18 cellular contexts compared by ENCODE assay signal in genomic region chr4:1961563-1961962, GRCh38. TPM values are rescaled to one million over a fixed set of nuclear protein-coding genes. Genes with fewer than 3 reads are reported as not detected.
DNase-seq lines count a peak whose midpoint lies in the region; ATAC-seq lines count a peak whose summit lies in the region.
"Had no signal": no experiment of that assay in that cellular context is flagged by ENCODE, and none has a peak within 500 bp of the region (broad histone marks: within the 10 kb centered on the region; RNA-seq: fewer than 3 reads in every experiment).

No MANE protein-coding gene starts in this region.

- DNase-seq in activated CD4-positive, alpha-beta T cell treated with anti-CD3 and anti-CD28 coated beads, Interleukin-2, amount 10 ng/mL, durations not matched to agents 24 days and 14 days = no peak
- no peak for DNase-seq in activated CD4-positive, alpha-beta T cell treated with anti-CD3 and anti-CD28 coated beads for 1 hour
- peak; percentile 36 for DNase-seq in NCI-H1092 (lab: John Stamatoyannopoulos, UW)
- peak; percentile 16 for DNase-seq in NCI-H2196 treated with DMSO at 0.1 percent for 48 hours (lab: John Stamatoyannopoulos, UW; ENCODE audit: unreplicated experiment)
- DNase-seq in posterior vena cava (ENCODE audit: low spot score) = peak; percentile 42
- DNase-seq: CD4-positive, CD25-positive, alpha-beta regulatory T cell; COR-L47; GOT3; IMR-90; NCI-H1417 treated with DMSO at 0.1 percent for 48 hours; NCI-H187; NCI-H2171; NCI-H510A; NK-92 treated with Interleukin-12 subunit alpha and Interleukin-12 subunit beta, amount 100 ng/mL, for 24 hours; T-cell had no signal

- ATAC-seq in HG03571 (IDR thresholded peaks at IDR 0.05; ENCODE audit: unreplicated experiment) (no peak), HG03039 (IDR thresholded peaks at IDR 0.05; ENCODE audit: unreplicated experiment) (no peak)
- ATAC-seq: SK-N-SH treated with all-trans-retinoic acid at 6 μM for 48 hours, T-cell had no signal

- intact Hi-C loops in activated CD4-positive, alpha-beta T cell treated with anti-CD3 and anti-CD28 coated beads, Interleukin-2, amount 10 ng/mL, durations not matched to agents 24 days and 14 days (cut with micrococcal nuclease) = no loop called here
- intact Hi-C loops in posterior vena cava (cut with DNase I) = no loop called here

- H3K4me3 Mint-ChIP-seq in activated CD4-positive, alpha-beta T cell treated with anti-CD3 and anti-CD28 coated beads, Interleukin-2, amount 10 ng/mL, durations not matched to agents 24 days and 14 days = no peak overlapping the region
- H3K4me3 Mint-ChIP-seq: CD4-positive, CD25-positive, alpha-beta regulatory T cell; T-cell had no signal

- H3K4me1 Mint-ChIP-seq in activated CD4-positive, alpha-beta T cell treated with anti-CD3 and anti-CD28 coated beads, Interleukin-2, amount 10 ng/mL, durations not matched to agents 24 days and 14 days = peaks cover 3% of the 10 kb centered on the region
- H3K4me1 Mint-ChIP-seq: T-cell had no signal

- peak overlapping the region; percentile 42 for H3K27ac Mint-ChIP-seq in activated CD4-positive, alpha-beta T cell treated with anti-CD3 and anti-CD28 coated beads, Interleukin-2, amount 10 ng/mL, durations not matched to agents 24 days and 14 days
- H3K27ac Mint-ChIP-seq: T-cell had no signal

- peaks cover 75% of the 10 kb centered on the region for H3K36me3 Mint-ChIP-seq in activated CD4-positive, alpha-beta T cell treated with anti-CD3 and anti-CD28 coated beads, Interleukin-2, amount 10 ng/mL, durations not matched to agents 24 days and 14 days (ENCODE audit: low read depth)

- no peaks in the 10 kb centered on the region for H3K9me3 Mint-ChIP-seq in activated CD4-positive, alpha-beta T cell treated with anti-CD3 and anti-CD28 coated beads, Interleukin-2, amount 10 ng/mL, durations not matched to agents 24 days and 14 days
- H3K9me3 Mint-ChIP-seq: CD4-positive, CD25-positive, alpha-beta regulatory T cell; T-cell had no signal

- no peaks in the 10 kb centered on the region for H3K27me3 Mint-ChIP-seq in activated CD4-positive, alpha-beta T cell treated with anti-CD3 and anti-CD28 coated beads, Interleukin-2, amount 10 ng/mL, durations not matched to agents 24 days and 14 days
- H3K27me3 Mint-ChIP-seq: CD4-positive, CD25-positive, alpha-beta regulatory T cell; T-cell had no signal

RNA-seq across cellular contexts. Expression of gene NELFA, which starts 47.2 kb away (rescaled TPM):
- 51.1 and 57.4 TPM in 2 replicates for total RNA-seq in activated CD4-positive, alpha-beta T cell treated with anti-CD3 and anti-CD28 coated beads, Interleukin-2, amount 10 ng/mL, durations not matched to agents 24 days and 14 days
- 10 to 100 TPM; 16.2 to 17.3 TPM for total RNA-seq in posterior vena cava

Comparison
In these comparisons a context has a peak if more than half of its experiments do, and no peak if none do; other contexts are left out.
1. DNase-seq: peak in NCI-H1092 (single experiment), NCI-H2196 treated with DMSO at 0.1 percent for 48 hours (single experiment) and posterior vena cava (single experiment); none in activated CD4-positive, alpha-beta T cell treated with anti-CD3 and anti-CD28 coated beads, Interleukin-2, amount 10 ng/mL, durations not matched to agents 24 days and 14 days (single experiment) and activated CD4-positive, alpha-beta T cell treated with anti-CD3 and anti-CD28 coated beads for 1 hour (single experiment).